In genomic region chr12:131002271-131002670, GRCh38 we compare ENCODE assay signal across 13 cellular contexts. TPM values are rescaled to one million over a fixed set of nuclear protein-coding genes. Genes with fewer than 3 reads are reported as not detected.
DNase-seq lines count a peak whose midpoint lies in the region; ATAC-seq and TF ChIP-seq lines count a peak whose summit lies in the region.
"Had no signal": no experiment of that assay in that cellular context is flagged by ENCODE, and none has a peak within 500 bp of the region (broad histone marks: within the 10 kb centered on the region; RNA-seq: fewer than 3 reads in every experiment).

No MANE protein-coding gene starts in this region.

- 30 to 54% (median 40%) methylated on average over 2 of the region's 2 CpGs for WGBS in psoas muscle, 3 donors

- no peaks in the 10 kb centered on the region for H3K36me3 ChIP-seq in psoas muscle (ENCODE audit: insufficient read depth in 1 of 2, low read depth in 1 of 2)
- H3K36me3 ChIP-seq: adrenal gland, neural progenitor cell had no signal

- H3K27ac ChIP-seq in psoas muscle = peak overlapping the region; percentile 73
- H3K27ac ChIP-seq: adrenal gland, neural progenitor cell had no signal

- DNase-seq in NCI-H526 (lab: John Stamatoyannopoulos, UW) = peak; percentile 72 to 83
- DNase-seq in psoas muscle = no peak
- DNase-seq in NCI-H1092 treated with DMSO at 0.1 percent for 48 hours (lab: John Stamatoyannopoulos, UW) = no peak
- no peak for DNase-seq in stimulated activated CD8-positive, alpha-beta memory T cell treated with anti-CD3 and anti-CD28 coated beads, Interleukin-4, amount 100 ng/mL, for 48 hours
- DNase-seq in 8988T = no peak
- DNase-seq: activated T-cell treated with anti-CD3 and anti-CD28 coated beads for 4 hours; adrenal gland; CD4-positive, alpha-beta T cell; effector CD4-positive, alpha-beta T cell had no signal

- no peaks in the 10 kb centered on the region for H3K9me3 ChIP-seq in psoas muscle

- H3K27me3 ChIP-seq in psoas muscle (ENCODE audit: insufficient read depth in 3 of 3, low read length in 2 of 3) = no peaks in the 10 kb centered on the region
- H3K27me3 ChIP-seq: adrenal gland, neural progenitor cell had no signal

- ATAC-seq in GM18868 (IDR thresholded peaks at IDR 0.05; ENCODE audit: unreplicated experiment) = peak; percentile 99
- peak; percentile 74 for ATAC-seq in HG02678 (IDR thresholded peaks at IDR 0.05; ENCODE audit: unreplicated experiment)
- ATAC-seq in psoas muscle = peak in 3 of 4 donors; percentile 76 to 89 (median 89)
- no peak for ATAC-seq in GM18498 (IDR thresholded peaks at IDR 0.05; ENCODE audit: unreplicated experiment)

- H3K4me3 ChIP-seq in psoas muscle = no peak overlapping the region
- H3K4me3 ChIP-seq: adrenal gland, neural progenitor cell had no signal

- TF ChIP-seq CTCF in psoas muscle (IDR thresholded peaks at IDR 0.05) = no peak

- intact Hi-C loops in psoas muscle (cut with DNase I) = no loop called here

- H3K4me1 ChIP-seq in psoas muscle = peaks cover 13% of the 10 kb centered on the region
- H3K4me1 ChIP-seq: adrenal gland had no signal

RNA-seq across cellular contexts. Expression of gene ADGRD1, which starts 48.6 kb away (rescaled TPM):
- 10 to 100 TPM in 2 of 4 donors, 1 to 10 TPM in 2; 2.1 to 11.6 (median 9.4) TPM for total RNA-seq in psoas muscle
- polyA plus RNA-seq in psoas muscle = 1 to 10 TPM; 3.2 to 3.6 (median 3.3) TPM

Comparison
In these comparisons a context has a peak if more than half of its experiments do, and no peak if none do; other contexts are left out.
1. DNase-seq: peak in NCI-H526 (2 of 2); none in psoas muscle (0 of 2), NCI-H1092 treated with DMSO at 0.1 percent for 48 hours (single experiment), stimulated activated CD8-positive, alpha-beta memory T cell treated with anti-CD3 and anti-CD28 coated beads, Interleukin-4, amount 100 ng/mL, for 48 hours (single experiment) and 8988T (single experiment).